ENCODE assay signal across 1 cellular context in the genomic region with DNA sequence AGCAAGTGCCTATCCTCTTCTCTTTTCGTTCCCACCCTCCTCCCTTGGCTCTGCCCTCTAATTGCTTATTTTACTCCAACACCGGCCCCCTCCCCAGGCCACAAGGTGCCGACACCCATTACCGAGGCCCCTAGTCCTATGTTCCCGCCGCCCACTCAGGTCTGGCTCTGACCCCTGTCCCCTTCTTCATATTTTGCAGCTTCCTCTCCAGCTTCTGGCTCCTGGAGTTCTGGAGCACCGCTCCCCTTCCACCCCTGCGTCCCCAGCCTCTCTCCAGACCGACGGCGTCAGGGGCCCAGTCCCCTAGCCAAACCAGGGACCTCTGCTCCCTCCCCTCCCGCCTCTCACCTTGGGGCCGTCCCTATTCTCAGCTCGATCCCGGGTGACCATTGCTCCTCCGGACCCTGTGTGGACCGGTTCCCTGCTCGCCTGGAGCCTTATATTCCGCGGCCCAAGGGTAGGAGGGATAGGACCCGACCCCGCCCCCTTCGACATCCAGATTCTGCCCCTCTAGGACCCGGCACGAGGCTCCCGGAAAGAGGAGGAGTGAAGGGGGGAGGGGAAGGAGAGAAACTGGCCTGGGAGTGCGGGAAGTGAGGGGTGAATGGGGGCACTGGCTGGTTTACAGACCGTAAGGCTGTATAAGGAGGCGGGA.
TF ChIP-seq lines count a peak whose summit lies in the region.

A gene (minus strand): TSS at position 412 of the 655 bp plus-strand sequence. CDS start 22 bp downstream, at position 390.

TF ChIP-seq in GM12878, 131 proteins besides CTCF, POLR2A, EP300 and RAD21 (continued from another document):
- TF ChIP-seq, protein P1, sequence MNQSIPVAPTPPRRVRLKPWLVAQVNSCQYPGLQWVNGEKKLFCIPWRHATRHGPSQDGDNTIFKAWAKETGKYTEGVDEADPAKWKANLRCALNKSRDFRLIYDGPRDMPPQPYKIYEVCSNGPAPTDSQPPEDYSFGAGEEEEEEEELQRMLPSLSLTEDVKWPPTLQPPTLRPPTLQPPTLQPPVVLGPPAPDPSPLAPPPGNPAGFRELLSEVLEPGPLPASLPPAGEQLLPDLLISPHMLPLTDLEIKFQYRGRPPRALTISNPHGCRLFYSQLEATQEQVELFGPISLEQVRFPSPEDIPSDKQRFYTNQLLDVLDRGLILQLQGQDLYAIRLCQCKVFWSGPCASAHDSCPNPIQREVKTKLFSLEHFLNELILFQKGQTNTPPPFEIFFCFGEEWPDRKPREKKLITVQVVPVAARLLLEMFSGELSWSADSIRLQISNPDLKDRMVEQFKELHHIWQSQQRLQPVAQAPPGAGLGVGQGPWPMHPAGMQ (IDR thresholded peaks at IDR 0.05; ENCODE audit: borderline replicate concordance): no peak
